9 cellular contexts compared by ENCODE assay signal in the genomic region with DNA sequence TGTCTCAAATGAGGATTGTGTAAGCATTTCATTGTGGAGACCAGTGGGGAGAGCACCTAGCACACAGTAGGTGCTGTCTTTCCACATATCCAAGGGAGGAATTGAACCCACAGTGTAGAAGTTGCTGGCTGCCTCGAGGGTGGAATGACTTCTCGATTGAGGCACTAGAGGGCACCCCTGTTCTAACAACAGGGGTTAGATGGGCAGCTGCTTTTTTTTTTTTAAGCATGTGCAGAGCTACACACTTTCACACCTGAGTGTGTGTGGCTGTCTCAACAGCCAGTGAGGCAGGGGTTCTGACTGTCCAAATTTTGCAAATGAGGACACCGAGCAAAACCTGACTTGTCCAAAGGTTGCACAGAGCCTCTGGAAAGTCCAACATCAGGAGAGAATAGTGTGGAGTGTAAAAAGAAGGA.
DNase-seq lines count a peak whose midpoint lies in the region; ATAC-seq lines count a peak whose summit lies in the region.
"Had no signal": no experiment of that assay in that cellular context is flagged by ENCODE, and none has a peak within 500 bp of the region (broad histone marks: within the 10 kb centered on the region; RNA-seq: fewer than 3 reads in every experiment).

No MANE protein-coding gene starts in this region.

- H3K36me3 Mint-ChIP-seq in stimulated activated naive B cell treated with anti-CD40 and anti-IgM and Interleukin-4, amounts not matched to agents 10 μg/mL and 1 μg/mL and 100 μg/mL, for 72 hours: no peaks in the 10 kb centered on the region

- no peaks in the 10 kb centered on the region for H3K9me3 Mint-ChIP-seq in stimulated activated naive B cell treated with anti-CD40 and anti-IgM and Interleukin-4, amounts not matched to agents 10 μg/mL and 1 μg/mL and 100 μg/mL, for 72 hours
- H3K9me3 Mint-ChIP-seq: stimulated activated naive CD8-positive, alpha-beta T cell treated with anti-CD3 and anti-CD28 coated beads, Interleukin-15, Interleukin-2, amounts not matched to agents 100 ng/mL and 50 ng/mL, for 24 hours had no signal

- ATAC-seq in left ventricle myocardium superior: peak; percentile 39
- no peak for ATAC-seq in stimulated activated naive B cell treated with anti-CD40 and anti-IgM and Interleukin-4, amounts not matched to agents 10 μg/mL and 1 μg/mL and 100 μg/mL, for 72 hours (replicated peaks)

- peak; percentile 42 for DNase-seq in activated CD4-positive, CD25-positive, alpha-beta regulatory T cell treated with anti-CD3 and anti-CD28 coated beads, Interleukin-2, amount 50 U/mL, for 72 hours
- no peak for DNase-seq in activated CD4-positive, CD25-positive, alpha-beta regulatory T cell (lab: John Stamatoyannopoulos, UW)
- DNase-seq in NCI-H2171 (lab: John Stamatoyannopoulos, UW): peak; percentile 17
- peak; percentile 74 for DNase-seq in activated effector memory CD4-positive, alpha-beta T cell treated with anti-CD3 and anti-CD28 coated beads, Interleukin-2, amount 50 U/mL, for 16 hours
- DNase-seq in left ventricle myocardium superior: no peak
- DNase-seq in stimulated activated CD8-positive, alpha-beta memory T cell treated with anti-CD3 and anti-CD28 coated beads, Interleukin-4, amount 100 ng/mL, for 24 hours (ENCODE audit: low read depth): peak; percentile 42
- DNase-seq in stimulated activated naive B cell treated with anti-CD40 and anti-IgM and Interleukin-4, amounts not matched to agents 10 μg/mL and 1 μg/mL and 100 μg/mL, for 72 hours: no peak
- no peak for DNase-seq in T1000 (lab: John Stamatoyannopoulos, UW)

- H3K27me3 Mint-ChIP-seq in stimulated activated naive B cell treated with anti-CD40 and anti-IgM and Interleukin-4, amounts not matched to agents 10 μg/mL and 1 μg/mL and 100 μg/mL, for 72 hours: peaks cover 4 to 5% of the 10 kb centered on the region in 2 donors
- H3K27me3 Mint-ChIP-seq: stimulated activated naive CD8-positive, alpha-beta T cell treated with anti-CD3 and anti-CD28 coated beads, Interleukin-15, Interleukin-2, amounts not matched to agents 100 ng/mL and 50 ng/mL, for 24 hours had no signal

- H3K4me1 Mint-ChIP-seq in stimulated activated naive B cell treated with anti-CD40 and anti-IgM and Interleukin-4, amounts not matched to agents 10 μg/mL and 1 μg/mL and 100 μg/mL, for 72 hours: peaks cover 13 to 14% of the 10 kb centered on the region in 2 donors

- H3K4me3 Mint-ChIP-seq in stimulated activated naive B cell treated with anti-CD40 and anti-IgM and Interleukin-4, amounts not matched to agents 10 μg/mL and 1 μg/mL and 100 μg/mL, for 72 hours: no peak overlapping the region
- H3K4me3 Mint-ChIP-seq: stimulated activated naive CD8-positive, alpha-beta T cell treated with anti-CD3 and anti-CD28 coated beads, Interleukin-15, Interleukin-2, amounts not matched to agents 100 ng/mL and 50 ng/mL, for 24 hours had no signal

- no peak overlapping the region for H3K27ac Mint-ChIP-seq in stimulated activated naive B cell treated with anti-CD40 and anti-IgM and Interleukin-4, amounts not matched to agents 10 μg/mL and 1 μg/mL and 100 μg/mL, for 72 hours
- H3K27ac Mint-ChIP-seq: stimulated activated naive CD8-positive, alpha-beta T cell treated with anti-CD3 and anti-CD28 coated beads, Interleukin-15, Interleukin-2, amounts not matched to agents 100 ng/mL and 50 ng/mL, for 24 hours had no signal

- intact Hi-C loops in left ventricle myocardium superior (cut with micrococcal nuclease): no loop called here

Comparison
In these comparisons a context has a peak if more than half of its experiments do, and no peak if none do; other contexts are left out.
1. DNase-seq: peak in activated CD4-positive, CD25-positive, alpha-beta regulatory T cell treated with anti-CD3 and anti-CD28 coated beads, Interleukin-2, amount 50 U/mL, for 72 hours (single experiment), NCI-H2171 (single experiment), activated effector memory CD4-positive, alpha-beta T cell treated with anti-CD3 and anti-CD28 coated beads, Interleukin-2, amount 50 U/mL, for 16 hours (single experiment) and stimulated activated CD8-positive, alpha-beta memory T cell treated with anti-CD3 and anti-CD28 coated beads, Interleukin-4, amount 100 ng/mL, for 24 hours (single experiment); none in activated CD4-positive, CD25-positive, alpha-beta regulatory T cell (0 of 4), left ventricle myocardium superior (single experiment), stimulated activated naive B cell treated with anti-CD40 and anti-IgM and Interleukin-4, amounts not matched to agents 10 μg/mL and 1 μg/mL and 100 μg/mL, for 72 hours (single experiment) and T1000 (single experiment).